In genomic region chr16:14309906-14310305, GRCh38 we compare ENCODE assay signal across 1 cellular context.
TF ChIP-seq lines count a peak whose summit lies in the region.

No MANE protein-coding gene starts in this region.

TF ChIP-seq in SK-N-SH treated with all-trans-retinoic acid at 6 μM for 48 hours, 23 proteins besides CTCF, POLR2A, EP300 and RAD21 (continued from another document):
- no peak for TF ChIP-seq BACH2 (CRISPR knock-in tag; IDR thresholded peaks at IDR 0.05; ENCODE audit: borderline replicate concordance)
- no peak for TF ChIP-seq ZNF8 (CRISPR knock-in tag; IDR thresholded peaks at IDR 0.05)
- TF ChIP-seq ZFP30 (CRISPR knock-in tag; IDR thresholded peaks at IDR 0.05) = no peak
- TF ChIP-seq RARB (CRISPR knock-in tag; IDR thresholded peaks at IDR 0.05) = no peak
- TF ChIP-seq ZNF70 (CRISPR knock-in tag; IDR thresholded peaks at IDR 0.05) = no peak
- TF ChIP-seq OSR1 (CRISPR knock-in tag; IDR thresholded peaks at IDR 0.05) = no peak
- TF ChIP-seq POU6F1 (CRISPR knock-in tag; IDR thresholded peaks at IDR 0.05; ENCODE audit: borderline replicate concordance, low read depth) = no peak
- TF ChIP-seq TSHZ2 (CRISPR knock-in tag; IDR thresholded peaks at IDR 0.05) = no peak
- no peak for TF ChIP-seq ZFP3 (CRISPR knock-in tag; IDR thresholded peaks at IDR 0.05)
- TF ChIP-seq ARNTL (CRISPR knock-in tag; IDR thresholded peaks at IDR 0.05; ENCODE audit: borderline replicate concordance, low read depth) = no peak
